Comparison of ENCODE assay signal across 8 cellular contexts in the genomic region with DNA sequence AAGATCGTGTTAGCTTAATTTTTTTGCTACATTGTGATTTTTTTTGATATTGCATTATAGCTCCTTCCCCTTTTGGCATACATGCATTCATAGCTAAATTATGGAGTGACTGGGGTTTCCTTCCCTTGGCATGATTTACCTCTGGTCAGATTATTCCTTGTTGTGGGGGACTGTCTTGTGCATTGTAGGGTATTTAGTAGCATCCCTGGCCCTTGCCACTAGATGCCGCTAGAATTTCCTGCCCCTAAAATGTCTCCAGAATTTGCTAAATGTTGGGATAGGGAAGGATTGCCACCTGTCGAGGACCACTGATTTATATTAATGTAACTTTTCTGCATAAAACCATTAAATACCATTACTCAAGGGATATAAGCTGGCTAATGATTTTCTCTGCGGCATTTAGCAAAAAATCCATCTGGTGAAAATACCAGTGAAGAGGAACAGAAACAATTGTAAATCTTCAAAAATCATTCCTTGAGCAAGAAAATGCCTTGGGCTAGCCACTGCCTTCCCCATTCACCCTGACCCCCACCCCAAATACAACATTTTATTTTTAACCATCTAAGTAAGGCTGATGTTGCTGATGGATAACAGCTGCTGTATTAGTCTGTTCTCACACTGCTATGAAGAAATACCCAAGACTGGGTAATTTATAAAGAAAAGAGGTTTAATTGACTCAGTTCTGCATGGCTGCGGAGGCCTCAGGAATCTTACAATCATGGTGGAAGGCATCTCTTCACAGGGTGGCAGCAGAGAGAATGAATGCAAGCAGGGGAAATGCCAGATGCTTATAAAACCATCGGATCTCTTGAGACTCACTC.
DNase-seq lines count a peak whose midpoint lies in the region; ATAC-seq, FAIRE-seq and TF ChIP-seq lines count a peak whose summit lies in the region.

No MANE protein-coding gene starts in this region.

- H3K4me1 ChIP-seq in GM12878 (ENCODE audit: control insufficient read depth, insufficient read depth, low read length) (peaks cover 2% of the 10 kb centered on the region; the same call in 1 of the 2 replicates), right lobe of liver (peaks cover 0 to 9% (median 3%) of the 10 kb centered on the region in 4 donors)

- H3K36me3 Mint-ChIP-seq in activated CD4-positive, alpha-beta T cell treated with anti-CD3 and anti-CD28 coated beads, Interleukin-2, amount 10 ng/mL, durations not matched to agents 7 days and 5 days (ENCODE audit: low read depth) = no peaks in the 10 kb centered on the region

- peak; percentile 34; the same call in 1 of the 2 replicates for TF ChIP-seq RAD21 in GM12878 (IDR thresholded peaks at IDR 0.05; ENCODE audit: insufficient read depth, low read depth, low read length)

- in situ Hi-C loops in GM12878 (cut with MboI) = no loop called here

- no peak overlapping the region for H3K9ac ChIP-seq in GM12878 (ENCODE audit: control insufficient read depth, insufficient read depth, low read length)

- H3K27ac ChIP-seq in GM12878 (ENCODE audit: control insufficient read depth, insufficient read depth) (no peak overlapping the region), right lobe of liver (no peak overlapping the region)

- TF ChIP-seq EP300 in GM12878 (IDR thresholded peaks at IDR 0.05; ENCODE audit: borderline replicate concordance in 1 of 2, control insufficient read depth in 1 of 2, low read depth in 2 of 2, low read length in 2 of 2) = no peak

- H3K9me3 ChIP-seq in GM12878 (replicated peaks; ENCODE audit: control insufficient read depth, insufficient read depth, low read length) (no peaks in the 10 kb centered on the region; the same call in 2 of the 3 replicates), right lobe of liver (no peaks in the 10 kb centered on the region)

- ATAC-seq in GM12878 (peak; percentile 50), right lobe of liver (peak; percentile 52 to 66 (median 63)), GM21390 (IDR thresholded peaks at IDR 0.05; ENCODE audit: unreplicated experiment) (no peak)

- TF ChIP-seq CTCF in LNCAP (IDR thresholded peaks at IDR 0.05) = peak; percentile 67
- TF ChIP-seq CTCF in GM12878 (IDR thresholded peaks at IDR 0.05 in 2 of 3, conservative IDR thresholded peaks at IDR 0.05 in 1 of 3; ENCODE audit: control insufficient read depth in 2 of 3, extremely low read depth in 1 of 3, insufficient read depth in 1 of 3, low read depth in 3 of 3, low read length in 3 of 3) = peak; percentile 62 to 75 (median 65)
- TF ChIP-seq CTCF in right lobe of liver (IDR thresholded peaks at IDR 0.05) = peak; percentile 36 to 67 (median 65)

- H3K9me3 Mint-ChIP-seq in activated CD4-positive, alpha-beta T cell treated with anti-CD3 and anti-CD28 coated beads, Interleukin-2, amount 10 ng/mL, durations not matched to agents 7 days and 5 days = peaks cover 6% of the 10 kb centered on the region

- no peaks in the 10 kb centered on the region for H4K20me1 ChIP-seq in GM12878 (ENCODE audit: control insufficient read depth, insufficient read depth)

- TF ChIP-seq POLR2A in GM12878 (IDR thresholded peaks at IDR 0.05; ENCODE audit: low read depth, low read length) (no peak), right lobe of liver (IDR thresholded peaks at IDR 0.05) (no peak)

- H3K4me3 ChIP-seq in GM12878 = no peak overlapping the region
- H3K4me3 ChIP-seq in right lobe of liver = no peak overlapping the region

- no peak overlapping the region for H2AFZ ChIP-seq in GM12878 (ENCODE audit: control insufficient read depth, low read depth, low read length)

- FAIRE-seq in GM12878 (lab: Jason Lieb, UNC) = no peak

- no peaks in the 10 kb centered on the region for H3K36me3 ChIP-seq in GM12878 (ENCODE audit: control insufficient read depth in 2 of 2, insufficient read depth in 2 of 2, low read length in 1 of 2)
- no peaks in the 10 kb centered on the region for H3K36me3 ChIP-seq in right lobe of liver

- SMC1A ChIA-PET in GM12878 (lab: Charles Lee; ENCODE audit: uncharacterized antibody, unreplicated experiment) = interaction anchor here (0.6 to 4.9 kb wide), 10 partner anchors 10 to 1020 kb away, joined by 3 to 51 read pairs (median 4); no protein-coding TSS in a partner anchor

- H3K4me1 Mint-ChIP-seq in activated CD4-positive, alpha-beta T cell treated with anti-CD3 and anti-CD28 coated beads, Interleukin-2, amount 10 ng/mL, durations not matched to agents 7 days and 5 days = peaks cover 32% of the 10 kb centered on the region

- no peaks in the 10 kb centered on the region for H3K27me3 ChIP-seq in GM12878 (replicated peaks in 1 of 2; ENCODE audit: control insufficient read depth in 2 of 2, insufficient read depth in 2 of 2, low read length in 1 of 2)
- no peaks in the 10 kb centered on the region for H3K27me3 ChIP-seq in right lobe of liver

- RAD21 ChIA-PET in GM12878 (lab: Charles Lee; ENCODE audit: unreplicated experiment) = interaction anchor here (0.5 to 4.1 kb wide), 13 partner anchors 40 to 1013 kb away, joined by 3 to 40 read pairs (median 3); no protein-coding TSS in a partner anchor

- POLR2A ChIA-PET in GM12878 (lab: Charles Lee) = interaction anchor here (0.6 kb wide), 1 partner anchor 33 kb away, joined by 3 read pairs; no protein-coding TSS in a partner anchor
- POLR2A ChIA-PET in activated CD4-positive, alpha-beta T cell treated with anti-CD3 and anti-CD28 coated beads, Interleukin-2, amount 10 ng/mL, durations not matched to agents 7 days and 5 days (lab: Charles Lee) = no interaction called here

- CTCF ChIA-PET in GM12878 (lab: Yijun Ruan, JAX) = interaction anchor here (0.6 to 4.9 kb wide), 36 partner anchors 9 to 1025 kb away, joined by 3 to 76 read pairs (median 3); a partner anchor contains a TSS
- CTCF ChIA-PET in activated CD4-positive, alpha-beta T cell treated with anti-CD3 and anti-CD28 coated beads, Interleukin-2, amount 10 ng/mL, durations not matched to agents 7 days and 5 days (lab: Charles Lee) = no interaction called here

- H3K27ac Mint-ChIP-seq in activated CD4-positive, alpha-beta T cell treated with anti-CD3 and anti-CD28 coated beads, Interleukin-2, amount 10 ng/mL, durations not matched to agents 7 days and 5 days = no peak overlapping the region

- no TSS peak for BruUV-seq in GM12878 (replicated peaks; lab: Mats Ljungman, UMichigan)

- no peak overlapping the region for H3K4me3 Mint-ChIP-seq in activated CD4-positive, alpha-beta T cell treated with anti-CD3 and anti-CD28 coated beads, Interleukin-2, amount 10 ng/mL, durations not matched to agents 7 days and 5 days

- DNase-seq in D341Med (ENCODE audit: low spot score) = peak; percentile 60
- DNase-seq in GM12878 (ENCODE audit: low read depth, low spot score) = no peak
- DNase-seq in right lobe of liver = no peak
- no peak for DNase-seq in middle frontal gyrus (ENCODE audit: extremely low spot score, low spot score)
- no peak for DNase-seq in NK-92 (lab: John Stamatoyannopoulos, UW; ENCODE audit: unreplicated experiment)
- DNase-seq in activated CD4-positive, alpha-beta T cell treated with anti-CD3 and anti-CD28 coated beads, Interleukin-2, amount 10 ng/mL, durations not matched to agents 7 days and 5 days = no peak

- H3K27me3 Mint-ChIP-seq in activated CD4-positive, alpha-beta T cell treated with anti-CD3 and anti-CD28 coated beads, Interleukin-2, amount 10 ng/mL, durations not matched to agents 7 days and 5 days = no peaks in the 10 kb centered on the region

- intact Hi-C loops in GM12878 (cut with micrococcal nuclease; ENCODE audit: unreplicated experiment) = loop anchor here (5.0 kb wide), 1 partner anchor 943 kb away; no protein-coding TSS in a partner anchor
- intact Hi-C loops in right lobe of liver (cut with DNase I) = loop anchor here in 1 of 2 donors (10.0 kb wide), 1 partner anchor 535 kb away; no protein-coding TSS in a partner anchor

- 41% methylated on average over 6 of the region's 6 CpGs for WGBS in GM12878 (ENCODE audit: insufficient coverage, insufficient replicate concordance, low lambda C conversion rate, missing lambda C conversion rate)
- WGBS in right lobe of liver (ENCODE audit: insufficient coverage, low coverage, low lambda C conversion rate, missing lambda C conversion rate) = 41% methylated on average over 5 of the region's 6 CpGs

- no peaks in the 10 kb centered on the region for H3K79me2 ChIP-seq in GM12878 (ENCODE audit: control insufficient read depth, insufficient read depth, low read length)

- H3K4me2 ChIP-seq in GM12878 (ENCODE audit: control insufficient read depth, insufficient read depth) = no peak overlapping the region

TF ChIP-seq in GM12878, 131 proteins besides CTCF, POLR2A, EP300 and RAD21:
- no peak for TF ChIP-seq TCF3 (IDR thresholded peaks at IDR 0.05; ENCODE audit: borderline replicate concordance, insufficient read depth, low read depth, low read length)
- no peak for TF ChIP-seq SUPT20H (IDR thresholded peaks at IDR 0.05; ENCODE audit: borderline replicate concordance, control insufficient read depth, low read depth, low read length)
- TF ChIP-seq TBL1XR1 (IDR thresholded peaks at IDR 0.05; ENCODE audit: low read depth, low read length) = no peak
- TF ChIP-seq SMC3 (IDR thresholded peaks at IDR 0.05; ENCODE audit: borderline replicate concordance, low read length) = peak; percentile 12; the same call in 1 of the 2 replicates
- no peak for TF ChIP-seq BCL11A (IDR thresholded peaks at IDR 0.05; ENCODE audit: low read depth, low read length)
